Comparison of ENCODE assay signal across 23 cellular contexts in genomic region chr2:52097076-52097475, GRCh38.
"Had no signal": no experiment of that assay in that cellular context is flagged by ENCODE, and none has a peak within 500 bp of the region (broad histone marks: within the 10 kb centered on the region; RNA-seq: fewer than 3 reads in every experiment).

No MANE protein-coding gene starts in this region.

- ATAC-seq: activated CD4-positive, alpha-beta T cell treated with anti-CD3 and anti-CD28 coated beads for 36 hours; activated T-cell treated with anti-CD3 and anti-CD28 coated beads, Interleukin-2, amount 50 U/mL, for 72 hours; Right ventricle myocardium inferior; T-cell had no signal

- H3K4me3 ChIP-seq: SK-N-MC had no signal

- H3K27ac ChIP-seq: brain microvascular endothelial cell, SK-N-MC, WERI-Rb-1 had no signal

- H3K27me3 ChIP-seq: brain microvascular endothelial cell had no signal

- FAIRE-seq: colon had no signal

- H3K36me3 ChIP-seq: brain microvascular endothelial cell, WERI-Rb-1 had no signal

- DNase-seq: activated CD4-positive, alpha-beta memory T cell treated with anti-CD3 and anti-CD28 coated beads, Interleukin-2, amount 10 ng/mL, durations not matched to agents 7 days and 5 days; activated CD4-positive, alpha-beta T cell treated with anti-CD3 and anti-CD28 coated beads for 36 hours; activated CD4-positive, alpha-beta T cell treated with anti-CD3 and anti-CD28 coated beads, Interleukin-2, amount 50 U/mL, for 1 hour; activated gamma-delta T cell treated with Interleukin-2 at 50 U/mL for 16 hours; activated naive CD4-positive, alpha-beta T cell treated with anti-CD3 and anti-CD28 coated beads, Interleukin-2, amount 10 ng/mL, durations not matched to agents 7 days and 5 days; activated naive CD8-positive, alpha-beta T cell treated with anti-CD3 and anti-CD28 coated beads for 36 hours; activated T-cell treated with anti-CD3 and anti-CD28 coated beads, Interleukin-2, amount 50 U/mL, for 72 hours; brain microvascular endothelial cell; cerebellar nuclear complex; MM.1S; NCI-H1105; NCI-H1436; NCI-H1694 treated with DMSO at 0.1 percent for 48 hours; NCI-H2029 treated with DMSO at 0.1 percent for 48 hours; NCI-H345; NCI-H510A; NCI-H526 treated with DMSO at 0.1 percent for 48 hours; NCI-H82; T-cell; WERI-Rb-1 had no signal
